14 cellular contexts compared by ENCODE assay signal in genomic region chr19:49758292-49758691, GRCh38. TPM values are rescaled to one million over a fixed set of nuclear protein-coding genes. Genes with fewer than 3 reads are reported as not detected.
DNase-seq lines count a peak whose midpoint lies in the region; ATAC-seq and TF ChIP-seq lines count a peak whose summit lies in the region.
"Had no signal": no experiment of that assay in that cellular context is flagged by ENCODE, and none has a peak within 500 bp of the region (broad histone marks: within the 10 kb centered on the region; RNA-seq: fewer than 3 reads in every experiment).

No MANE protein-coding gene starts in this region.

- intact Hi-C loops in prostate gland (cut with DNase I), result no loop called here

- 31% methylated on average over 7 of the region's 7 CpGs for WGBS in prostate gland

- peak overlapping the region; percentile 26 for H3K4me2 ChIP-seq in skeletal muscle satellite cell (ENCODE audit: low read length)

- ATAC-seq in HG03342 (IDR thresholded peaks at IDR 0.05; ENCODE audit: unreplicated experiment), result no peak
- ATAC-seq: gastroesophageal sphincter had no signal

- DNase-seq in T1000 (lab: John Stamatoyannopoulos, UW) (peak; percentile 62), glomerular visceral epithelial cell (ENCODE audit: extremely low spot score) (peak; percentile 65), prostate gland (ENCODE audit: low spot score) (no peak)
- no peak for DNase-seq in stimulated activated naive CD4-positive, alpha-beta T cell treated with Interleukin-2 at 50 U/mL for 16 hours (lab: John Stamatoyannopoulos, UW)
- DNase-seq: central memory CD4-positive, alpha-beta T cell; DMS153; NCI-H1048; NCI-H82; spleen; T-helper 2 cell had no signal

- CTCF ChIA-PET in HEK293 (lab: Yijun Ruan, JAX), result interaction anchor here (0.6 to 0.7 kb wide), 2 partner anchors 22 to 40 kb away, joined by 3 read pairs; no protein-coding TSS in a partner anchor

- no peak for TF ChIP-seq POLR2A in prostate gland (IDR thresholded peaks at IDR 0.05)

- no peaks in the 10 kb centered on the region for H3K27me3 ChIP-seq in skeletal muscle satellite cell (ENCODE audit: control insufficient read depth, insufficient read depth, low read length)
- H3K27me3 ChIP-seq in prostate gland (replicated peaks; ENCODE audit: insufficient read depth), result no peaks in the 10 kb centered on the region
- H3K27me3 ChIP-seq: spleen had no signal

- POLR2A ChIA-PET in HEK293 (lab: Yijun Ruan, JAX), result no interaction called here

- no peak overlapping the region for H3K4me3 ChIP-seq in HEK293 (ENCODE audit: low read depth, low read length)
- no peak overlapping the region for H3K4me3 ChIP-seq in skeletal muscle satellite cell (ENCODE audit: low read length)
- no peak overlapping the region for H3K4me3 ChIP-seq in prostate gland
- H3K4me3 ChIP-seq: gastroesophageal sphincter, spleen had no signal

- no peaks in the 10 kb centered on the region for H3K9me3 ChIP-seq in HEK293 (ENCODE audit: control insufficient read depth, insufficient read depth, low read depth, low read length)
- no peaks in the 10 kb centered on the region for H3K9me3 ChIP-seq in skeletal muscle satellite cell (replicated peaks; ENCODE audit: low read length)
- H3K9me3 ChIP-seq in prostate gland, result no peaks in the 10 kb centered on the region

- TF ChIP-seq CTCF in HEK293 (tag by site-specific recombination; IDR thresholded peaks at IDR 0.05) (no peak), prostate gland (IDR thresholded peaks at IDR 0.05) (no peak)

- H3K36me3 ChIP-seq in HEK293 (ENCODE audit: control insufficient read depth in 2 of 2, insufficient read depth in 1 of 2, low read length in 2 of 2) (no peaks in the 10 kb centered on the region), skeletal muscle satellite cell (ENCODE audit: insufficient read depth, low read length) (no peaks in the 10 kb centered on the region), prostate gland (no peaks in the 10 kb centered on the region)
- H3K36me3 ChIP-seq: gastroesophageal sphincter, spleen had no signal

- H3K27ac ChIP-seq in HEK293 (ENCODE audit: extremely low read depth, low read depth, low read length) (no peak overlapping the region), prostate gland (no peak overlapping the region)
- H3K27ac ChIP-seq: gastroesophageal sphincter had no signal

- peak overlapping the region; percentile 42 for H3K9ac ChIP-seq in skeletal muscle satellite cell (ENCODE audit: low read depth, low read length)

- H3K4me1 ChIP-seq in HEK293 (ENCODE audit: control insufficient read depth, insufficient read depth, low read length) (no peaks in the 10 kb centered on the region), skeletal muscle satellite cell (ENCODE audit: control insufficient read depth, insufficient read depth, low read length) (peaks cover 27% of the 10 kb centered on the region), prostate gland (replicated peaks) (no peaks in the 10 kb centered on the region)

TF ChIP-seq in HEK293, 187 proteins besides CTCF, POLR2A, EP300 and RAD21:
- peak; percentile 36; the same call in 1 of the 2 replicates for TF ChIP-seq GLIS1 (tag by site-specific recombination; IDR thresholded peaks at IDR 0.05)
- no peak for TF ChIP-seq BCL11B (tag by site-specific recombination; IDR thresholded peaks at IDR 0.05; ENCODE audit: low read depth)
- TF ChIP-seq BCL11A (tag by site-specific recombination; IDR thresholded peaks at IDR 0.05; ENCODE audit: low read depth), result no peak
- 0 out of 2 replicates have a peak, but pooled peaks have one; percentile 9 for TF ChIP-seq ZIC2 (tag by site-specific recombination; IDR thresholded peaks at IDR 0.05)
- TF ChIP-seq KLF1 (tag by site-specific recombination; IDR thresholded peaks at IDR 0.05), result peak; percentile 73
- TF ChIP-seq ZNF140 (tag by site-specific recombination; IDR thresholded peaks at IDR 0.05), result no peak
- no peak for TF ChIP-seq ZNF555 (tag by site-specific recombination; conservative IDR thresholded peaks at IDR 0.05)
- no peak for TF ChIP-seq AEBP2 (tag by site-specific recombination; IDR thresholded peaks at IDR 0.05; ENCODE audit: borderline replicate concordance)

RNA-seq across cellular contexts. Expression of gene TSKS, which starts 4.8 kb away (rescaled TPM):
- total RNA-seq in skeletal muscle satellite cell (2012; rRNA removed), result 1.5 and 1.7 TPM in 2 replicates
- total RNA-seq in prostate gland, result 10 to 100 TPM in 1 of 2 donors, not detected in 1; 10.6 TPM

RNA-seq across cellular contexts. Expression of gene AP2A1, which starts 8.5 kb away (rescaled TPM):
- total RNA-seq in skeletal muscle satellite cell (2012; rRNA removed), result 113 and 132 TPM in 2 replicates
- total RNA-seq in prostate gland, result 100 to 1,000 TPM in 1 of 2 donors, 10 to 100 TPM in 1; 62.7 to 252 TPM

RNA-seq across cellular contexts. Expression of gene FUZ, which starts 54.8 kb away (rescaled TPM):
- 9.8 and 15.0 TPM in 2 replicates for total RNA-seq in skeletal muscle satellite cell (2012; rRNA removed)
- total RNA-seq in prostate gland, result 10 to 100 TPM; 39.2 to 45.4 TPM

RNA-seq across cellular contexts. Expression of gene MED25, which starts 59.8 kb away (rescaled TPM):
- 9.9 and 11.1 TPM in 2 replicates for total RNA-seq in skeletal muscle satellite cell (2012; rRNA removed)
- 100 to 1,000 TPM in 1 of 2 donors, 10 to 100 TPM in 1; 38.4 to 173 TPM for total RNA-seq in prostate gland

Comparison
In these comparisons a context has a peak if more than half of its experiments do, and no peak if none do; other contexts are left out.
1. DNase-seq: peak in T1000 (single experiment) and glomerular visceral epithelial cell (single experiment); none in stimulated activated naive CD4-positive, alpha-beta T cell treated with Interleukin-2 at 50 U/mL for 16 hours (single experiment) and prostate gland (single experiment).